ENCODE assay signal across 6 cellular contexts in the genomic region with DNA sequence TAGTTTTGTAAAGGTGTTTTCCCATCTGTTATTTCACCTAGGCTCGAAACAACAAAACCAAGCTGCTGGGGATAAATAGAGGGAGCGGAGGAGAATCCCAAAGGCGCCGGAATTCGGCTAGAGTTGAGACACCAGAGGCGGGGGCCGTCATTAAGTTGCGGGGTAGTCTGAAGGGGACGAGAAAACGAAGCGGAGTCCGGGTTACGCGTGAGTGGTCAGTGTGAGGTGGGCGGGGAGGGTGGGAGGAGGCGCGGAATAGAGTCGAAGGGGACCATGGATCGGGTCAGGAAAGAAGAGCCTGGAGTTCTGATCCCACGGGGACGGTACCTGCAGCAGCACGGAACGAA. TPM values are rescaled to one million over a fixed set of nuclear protein-coding genes. Genes with fewer than 3 reads are reported as not detected.
DNase-seq lines count a peak whose midpoint lies in the region; ATAC-seq lines count a peak whose summit lies in the region.

No MANE protein-coding gene starts in this region.

- CTCF ChIA-PET in CD4-positive, alpha-beta memory T cell (lab: Charles Lee; ENCODE audit: partially characterized antibody): interaction anchor here (1.1 kb wide), 1 partner anchor 15 kb away, joined by 3 read pairs; no protein-coding TSS in a partner anchor

- peak overlapping the region; percentile 84 to 96 for H3K4me3 ChIP-seq in CD4-positive, alpha-beta memory T cell (ENCODE audit: low read length in 2 of 2)
- peak overlapping the region; percentile 96 for H3K4me3 ChIP-seq in HUES48 (ENCODE audit: low read depth, low read length)
- H3K4me3 ChIP-seq in esophagus (ENCODE audit: low read depth in 1 of 2, low read length in 2 of 2): peak overlapping the region; percentile 86 to 89

- ATAC-seq in stimulated activated naive B cell treated with anti-CD40 and anti-IgM and Interleukin-4, amounts not matched to agents 10 μg/mL and 1 μg/mL and 100 μg/mL, for 72 hours (replicated peaks): peak; percentile 4 to 9
- ATAC-seq in HG02885 (IDR thresholded peaks at IDR 0.05; ENCODE audit: poor library complexity, unreplicated experiment): no peak

- H3K36me3 Mint-ChIP-seq in CD4-positive, alpha-beta memory T cell: peaks cover 49 to 64% of the 10 kb centered on the region in 2 donors
- peaks cover 34 to 71% of the 10 kb centered on the region in 2 donors for H3K36me3 Mint-ChIP-seq in stimulated activated naive B cell treated with anti-CD40 and anti-IgM and Interleukin-4, amounts not matched to agents 10 μg/mL and 1 μg/mL and 100 μg/mL, for 72 hours

- H3K27ac ChIP-seq in CD4-positive, alpha-beta memory T cell (ENCODE audit: low read depth, low read length): peak overlapping the region; percentile 83
- peak overlapping the region; percentile 97 for H3K27ac ChIP-seq in HUES48 (ENCODE audit: low read depth, low read length)
- peak overlapping the region; percentile 88 to 97 for H3K27ac ChIP-seq in esophagus (ENCODE audit: low read depth in 2 of 2, low read length in 1 of 2)

- POLR2A ChIA-PET in CD4-positive, alpha-beta memory T cell (lab: Charles Lee; ENCODE audit: partially characterized antibody): interaction anchor here (0.9 to 6.1 kb wide), 15 partner anchors 10 to 698 kb away, joined by 3 to 101 read pairs (median 4); a partner anchor contains a TSS

- WGBS in esophagus, 2 donors: 0 to 1% methylated on average over 23 of the region's 23 CpGs

- H3K4me1 Mint-ChIP-seq in CD4-positive, alpha-beta memory T cell: peaks cover 19 to 43% (median 24%) of the 10 kb centered on the region in 4 donors
- H3K4me1 Mint-ChIP-seq in stimulated activated naive B cell treated with anti-CD40 and anti-IgM and Interleukin-4, amounts not matched to agents 10 μg/mL and 1 μg/mL and 100 μg/mL, for 72 hours: peaks cover 26 to 41% of the 10 kb centered on the region in 2 donors

- H3K9me3 ChIP-seq in CD4-positive, alpha-beta memory T cell (ENCODE audit: control insufficient read depth in 1 of 2, low read length in 2 of 2): no peaks in the 10 kb centered on the region
- no peaks in the 10 kb centered on the region for H3K9me3 ChIP-seq in HUES48 (ENCODE audit: control insufficient read depth, insufficient read depth, low read length)
- no peaks in the 10 kb centered on the region for H3K9me3 ChIP-seq in esophagus (ENCODE audit: control insufficient read depth in 2 of 2, insufficient read depth in 1 of 2, low read depth in 1 of 2, low read length in 1 of 2)

- no peaks in the 10 kb centered on the region for H3K9me3 Mint-ChIP-seq in CD4-positive, alpha-beta memory T cell
- H3K9me3 Mint-ChIP-seq in stimulated activated naive B cell treated with anti-CD40 and anti-IgM and Interleukin-4, amounts not matched to agents 10 μg/mL and 1 μg/mL and 100 μg/mL, for 72 hours: no peaks in the 10 kb centered on the region

- intact Hi-C loops in CD4-positive, alpha-beta memory T cell (cut with micrococcal nuclease): loop anchor here (10.0 kb wide), 2 partner anchors 674 to 704 kb away; a partner anchor contains a TSS

- H3K27ac Mint-ChIP-seq in CD4-positive, alpha-beta memory T cell: peak overlapping the region; percentile 94 to 99 (median 99)
- peak overlapping the region; percentile 99 for H3K27ac Mint-ChIP-seq in stimulated activated naive B cell treated with anti-CD40 and anti-IgM and Interleukin-4, amounts not matched to agents 10 μg/mL and 1 μg/mL and 100 μg/mL, for 72 hours

- peak overlapping the region; percentile 95 to 99 (median 96) for H3K4me3 Mint-ChIP-seq in CD4-positive, alpha-beta memory T cell
- peak overlapping the region; percentile 98 for H3K4me3 Mint-ChIP-seq in stimulated activated naive B cell treated with anti-CD40 and anti-IgM and Interleukin-4, amounts not matched to agents 10 μg/mL and 1 μg/mL and 100 μg/mL, for 72 hours

- H3K27me3 ChIP-seq in CD4-positive, alpha-beta memory T cell (ENCODE audit: insufficient read depth, low read length): no peaks in the 10 kb centered on the region
- H3K27me3 ChIP-seq in HUES48 (ENCODE audit: control insufficient read depth, insufficient read depth, low read length): no peaks in the 10 kb centered on the region
- no peaks in the 10 kb centered on the region for H3K27me3 ChIP-seq in esophagus (ENCODE audit: control insufficient read depth in 1 of 2, insufficient read depth in 2 of 2, low read length in 2 of 2)

- H3K4me1 ChIP-seq in CD4-positive, alpha-beta memory T cell (ENCODE audit: insufficient read depth, low read length): peaks cover 26% of the 10 kb centered on the region
- H3K4me1 ChIP-seq in HUES48 (ENCODE audit: control insufficient read depth, insufficient read depth, low read length) (peaks cover 3% of the 10 kb centered on the region; the same call in 1 of the 2 replicates), esophagus (ENCODE audit: control insufficient read depth in 2 of 2, insufficient read depth in 2 of 2, low read length in 1 of 2) (peaks cover 0 to 2% of the 10 kb centered on the region in 2 donors)

- H3K9ac ChIP-seq in HUES48 (ENCODE audit: low read depth, low read length): peak overlapping the region; percentile 97

- peak in 1 of 5 donors; percentile 14 for DNase-seq in CD4-positive, alpha-beta memory T cell
- no peak for DNase-seq in stimulated activated naive B cell treated with anti-CD40 and anti-IgM and Interleukin-4, amounts not matched to agents 10 μg/mL and 1 μg/mL and 100 μg/mL, for 72 hours
- no peak for DNase-seq in C1 segment of cervical spinal cord (lab: John Stamatoyannopoulos, UW)

- no peaks in the 10 kb centered on the region for H3K27me3 Mint-ChIP-seq in CD4-positive, alpha-beta memory T cell
- no peaks in the 10 kb centered on the region for H3K27me3 Mint-ChIP-seq in stimulated activated naive B cell treated with anti-CD40 and anti-IgM and Interleukin-4, amounts not matched to agents 10 μg/mL and 1 μg/mL and 100 μg/mL, for 72 hours

- peaks cover 42% of the 10 kb centered on the region for H3K36me3 ChIP-seq in CD4-positive, alpha-beta memory T cell (ENCODE audit: insufficient read depth, low read length)
- H3K36me3 ChIP-seq in HUES48 (ENCODE audit: control insufficient read depth, insufficient read depth, low read length) (peaks cover 61% of the 10 kb centered on the region), esophagus (ENCODE audit: control insufficient read depth in 2 of 2, insufficient read depth in 2 of 2, low read length in 1 of 2) (peaks cover 27 to 34% of the 10 kb centered on the region in 2 donors)

RNA-seq across cellular contexts. Expression of a gene that starts 0.4 kb away (rescaled TPM):
- total RNA-seq in CD4-positive, alpha-beta memory T cell: 100 to 1,000 TPM; 171 to 176 TPM
- polyA plus RNA-seq in CD4-positive, alpha-beta memory T cell: 100 to 1,000 TPM; 132 to 146 TPM
- polyA plus RNA-seq in esophagus: 10 to 100 TPM; 34.7 to 48.3 TPM

RNA-seq across cellular contexts. Expression of a gene that starts 0.6 kb away (rescaled TPM):
- total RNA-seq in CD4-positive, alpha-beta memory T cell: 10 to 100 TPM; 30.5 to 32.5 TPM
- 10 to 100 TPM; 18.7 to 27.3 TPM for polyA plus RNA-seq in CD4-positive, alpha-beta memory T cell
- 10 to 100 TPM; 18.8 to 21.2 TPM for polyA plus RNA-seq in esophagus

RNA-seq across cellular contexts. Expression of a gene that starts 14.6 kb away (rescaled TPM):
- 10 to 100 TPM; 25.4 to 27.4 TPM for total RNA-seq in CD4-positive, alpha-beta memory T cell
- polyA plus RNA-seq in CD4-positive, alpha-beta memory T cell: 10 to 100 TPM in 1 of 2 donors, 1 to 10 TPM in 1; 5.9 to 12.8 TPM
- polyA plus RNA-seq in esophagus: 1 to 10 TPM; 2.8 to 4.1 TPM

RNA-seq across cellular contexts. Expression of a gene that starts 35.5 kb away (rescaled TPM):
- 10 to 100 TPM; 20.2 to 21.2 TPM for total RNA-seq in CD4-positive, alpha-beta memory T cell
- 10 to 100 TPM; 40.3 to 48.0 TPM for polyA plus RNA-seq in CD4-positive, alpha-beta memory T cell
- 10 to 100 TPM; 15.9 to 18.9 TPM for polyA plus RNA-seq in esophagus

RNA-seq across cellular contexts. Expression of a gene that starts 56.8 kb away (rescaled TPM):
- total RNA-seq in CD4-positive, alpha-beta memory T cell: 10 to 100 TPM; 12.6 to 13.2 TPM
- polyA plus RNA-seq in CD4-positive, alpha-beta memory T cell: 10 to 100 TPM in 1 of 2 donors, 1 to 10 TPM in 1; 8.4 to 13.7 TPM
- polyA plus RNA-seq in esophagus: 1 to 10 TPM; 2.8 to 7.0 TPM
